Comparison of ENCODE assay signal across 1 cellular context in genomic region chr2:10218036-10218435, GRCh38.
TF ChIP-seq lines count a peak whose summit lies in the region.

No MANE protein-coding gene starts in this region.

TF ChIP-seq in GM12878, 131 proteins besides CTCF, POLR2A, EP300 and RAD21 (continued from another document):
- TF ChIP-seq CUX1 (IDR thresholded peaks at IDR 0.05; ENCODE audit: insufficient replicate concordance, low read depth, low read length) (no peak), CREB1 (IDR thresholded peaks at IDR 0.05; ENCODE audit: low read depth) (no peak), ETV6 (conservative IDR thresholded peaks at IDR 0.05 in 1 of 2, IDR thresholded peaks at IDR 0.05 in 1 of 2; ENCODE audit: borderline replicate concordance in 1 of 2, low read depth in 1 of 2) (no peak)
